ENCODE assay signal across 11 cellular contexts in the genomic region with DNA sequence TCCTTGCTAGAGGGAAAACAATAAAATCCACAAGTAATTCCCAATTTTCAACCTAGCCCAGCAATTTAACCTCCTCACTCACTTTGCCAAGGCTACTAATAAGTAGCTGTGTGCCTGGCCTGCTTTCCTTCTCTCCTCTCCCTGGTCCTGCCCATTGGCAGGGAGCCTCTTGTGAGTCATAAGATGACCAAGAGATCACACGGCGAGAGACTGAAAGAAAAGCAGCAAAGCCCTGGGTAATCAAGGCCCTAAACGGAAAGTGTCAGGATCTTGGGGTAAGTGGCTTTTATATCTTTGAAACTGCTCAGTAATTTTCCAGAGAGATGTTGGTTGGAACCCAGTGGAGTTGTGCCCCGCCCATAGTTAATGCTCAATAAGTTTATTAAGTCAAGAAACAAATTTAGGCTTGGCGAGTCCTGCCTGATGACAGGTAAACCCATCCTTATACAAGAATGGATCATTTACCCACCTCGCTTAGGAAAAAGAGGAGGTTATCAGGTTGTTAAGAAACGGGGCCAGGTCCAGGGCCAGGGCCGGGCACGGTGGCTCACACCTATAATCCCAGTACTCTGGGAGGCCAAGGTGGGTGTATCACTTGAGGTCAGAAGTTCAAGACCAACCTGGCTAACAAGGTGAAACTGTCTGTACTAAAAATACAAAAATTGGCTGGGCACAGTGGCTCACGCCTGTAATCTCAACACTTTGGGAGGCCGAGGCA. TPM values are rescaled to one million over a fixed set of nuclear protein-coding genes. Genes with fewer than 3 reads are reported as not detected.
DNase-seq lines count a peak whose midpoint lies in the region; ATAC-seq, FAIRE-seq and TF ChIP-seq lines count a peak whose summit lies in the region.
"Had no signal": no experiment of that assay in that cellular context is flagged by ENCODE, and none has a peak within 500 bp of the region (broad histone marks: within the 10 kb centered on the region; RNA-seq: fewer than 3 reads in every experiment).

No MANE protein-coding gene starts in this region.

- TF ChIP-seq RAD21 in HCT116 (IDR thresholded peaks at IDR 0.05; ENCODE audit: low read depth) (peak; percentile 26; the same call in 1 of the 2 replicates), GM12878 (IDR thresholded peaks at IDR 0.05; ENCODE audit: insufficient read depth, low read depth, low read length) (no peak)

- TF ChIP-seq CTCF in HCT116 (IDR thresholded peaks at IDR 0.05 in 2 of 3, conservative IDR thresholded peaks at IDR 0.05 in 1 of 3; ENCODE audit: borderline replicate concordance in 1 of 3, insufficient read depth in 1 of 3, low read depth in 2 of 3, low read length in 2 of 3) (no peak), GM12878 (IDR thresholded peaks at IDR 0.05 in 2 of 3, conservative IDR thresholded peaks at IDR 0.05 in 1 of 3; ENCODE audit: control insufficient read depth in 2 of 3, extremely low read depth in 1 of 3, insufficient read depth in 1 of 3, low read depth in 3 of 3, low read length in 3 of 3) (no peak), GM20000 (IDR thresholded peaks at IDR 0.05; ENCODE audit: extremely low read depth, missing control alignments) (no peak)

- H3K4me2 ChIP-seq in HCT116 (ENCODE audit: low read length) (peak overlapping the region; percentile 64), GM12878 (ENCODE audit: control insufficient read depth, insufficient read depth) (no peak overlapping the region)

- H3K4me1 ChIP-seq in HCT116 (ENCODE audit: control insufficient read depth in 1 of 2, insufficient read depth in 2 of 2, low read length in 2 of 2) (peaks cover 22 to 26% of the 10 kb centered on the region in 2 experiments), GM12878 (ENCODE audit: control insufficient read depth, insufficient read depth, low read length) (no peaks in the 10 kb centered on the region), stomach smooth muscle (ENCODE audit: control insufficient read depth, insufficient read depth, low read length) (peaks cover 12% of the 10 kb centered on the region)

- ATAC-seq in HCT116 (peak; percentile 98), GM12878 (peak; percentile 61), GM18520 (IDR thresholded peaks at IDR 0.05; ENCODE audit: unreplicated experiment) (no peak), GM21360 (IDR thresholded peaks at IDR 0.05; ENCODE audit: unreplicated experiment) (no peak)

- H3K9ac ChIP-seq in HCT116 (ENCODE audit: low read length) (peak overlapping the region; percentile 29), GM12878 (ENCODE audit: control insufficient read depth, insufficient read depth, low read length) (no peak overlapping the region), stomach smooth muscle (ENCODE audit: low read length in 2 of 2) (peak overlapping the region; percentile 64 to 65)

- 82% methylated on average over 11 of the region's 11 CpGs for WGBS in GM12878 (ENCODE audit: insufficient coverage, insufficient replicate concordance, low lambda C conversion rate, missing lambda C conversion rate)

- peak overlapping the region; percentile 15 to 19; a peak in 3 of 4 replicates for H3K4me3 ChIP-seq in HCT116 (replicated peaks in 1 of 2; ENCODE audit: low read depth in 1 of 2, low read length in 2 of 2)
- no peak overlapping the region for H3K4me3 ChIP-seq in GM12878
- H3K4me3 ChIP-seq in stomach smooth muscle (ENCODE audit: low read length in 2 of 2): peak overlapping the region; percentile 15 to 59

- TF ChIP-seq EP300 in GM12878 (IDR thresholded peaks at IDR 0.05; ENCODE audit: borderline replicate concordance in 1 of 2, control insufficient read depth in 1 of 2, low read depth in 2 of 2, low read length in 2 of 2): no peak

- FAIRE-seq in GM12878 (lab: Jason Lieb, UNC): no peak

- H3K9me2 ChIP-seq in HCT116 (ENCODE audit: insufficient read depth): no peaks in the 10 kb centered on the region

- intact Hi-C loops in HCT116 (cut with micrococcal nuclease) (no loop called here), GM12878 (cut with micrococcal nuclease; ENCODE audit: unreplicated experiment) (no loop called here)

- in situ Hi-C loops in GM12878 (cut with MboI): no loop called here

- POLR2A ChIA-PET in HCT116 (lab: Charles Lee) (interaction anchor here (0.8 kb wide), 1 partner anchor 10 kb away, joined by 5 read pairs; a partner anchor contains a TSS), GM12878 (lab: Charles Lee) (interaction anchor here (1.6 kb wide), 1 partner anchor 10 kb away, joined by 7 read pairs; a partner anchor contains a TSS)

- no peaks in the 10 kb centered on the region for H3K79me2 ChIP-seq in HCT116 (ENCODE audit: insufficient read depth, low read length)
- H3K79me2 ChIP-seq in GM12878 (ENCODE audit: control insufficient read depth, insufficient read depth, low read length): no peaks in the 10 kb centered on the region

- H4K20me1 ChIP-seq in HCT116 (ENCODE audit: insufficient read depth): no peaks in the 10 kb centered on the region
- H4K20me1 ChIP-seq in GM12878 (ENCODE audit: control insufficient read depth, insufficient read depth): no peaks in the 10 kb centered on the region

- CTCF ChIA-PET in HCT116 (lab: Charles Lee) (interaction anchor here (0.7 kb wide), 1 partner anchor 9 kb away, joined by 3 read pairs; no protein-coding TSS in a partner anchor), GM12878 (lab: Yijun Ruan, JAX) (interaction anchor here (0.6 kb wide), 1 partner anchor 389 kb away, joined by 3 read pairs; no protein-coding TSS in a partner anchor)

- no peak for TF ChIP-seq POLR2A in HCT116 (IDR thresholded peaks at IDR 0.05; ENCODE audit: borderline replicate concordance, extremely low read depth, insufficient read depth, insufficient read length)
- no peak for TF ChIP-seq POLR2A in GM12878 (IDR thresholded peaks at IDR 0.05; ENCODE audit: low read depth, low read length)

- H3K9me3 ChIP-seq in HCT116 (ENCODE audit: control insufficient read depth in 1 of 2, insufficient read depth in 1 of 2, low read depth in 1 of 2, low read length in 2 of 2) (no peaks in the 10 kb centered on the region), GM12878 (replicated peaks; ENCODE audit: control insufficient read depth, insufficient read depth, low read length) (no peaks in the 10 kb centered on the region), stomach smooth muscle (ENCODE audit: control insufficient read depth in 2 of 2, low read length in 2 of 2) (no peaks in the 10 kb centered on the region)

- SMC1A ChIA-PET in GM12878 (lab: Charles Lee; ENCODE audit: uncharacterized antibody, unreplicated experiment): interaction anchor here (1.3 kb wide), 1 partner anchor 9 kb away, joined by 3 read pairs; no protein-coding TSS in a partner anchor

- H3K27me3 ChIP-seq in HCT116 (ENCODE audit: insufficient read depth, low read length) (no peaks in the 10 kb centered on the region), GM12878 (replicated peaks in 1 of 2; ENCODE audit: control insufficient read depth in 2 of 2, insufficient read depth in 2 of 2, low read length in 1 of 2) (no peaks in the 10 kb centered on the region), stomach smooth muscle (ENCODE audit: control insufficient read depth in 1 of 2, insufficient read depth in 2 of 2, low read length in 2 of 2) (no peaks in the 10 kb centered on the region)

- peak; percentile 80 for DNase-seq in HCT116 (ENCODE audit: low read depth, low spot score)
- no peak for DNase-seq in GM12878 (ENCODE audit: low read depth, low spot score)
- DNase-seq in hippocampal formation (lab: John Stamatoyannopoulos, UW): peak; percentile 11 to 34
- no peak for DNase-seq in CD1c-positive myeloid dendritic cell (ENCODE audit: extremely low spot score)
- no peak for DNase-seq in GM20000 (ENCODE audit: low spot score)
- DNase-seq: activated gamma-delta T cell treated with Interleukin-2 at 50 U/mL for 16 hours; NCI-H2081 treated with DMSO at 0.1 percent for 48 hours; stimulated activated CD4-positive, alpha-beta T cell treated with anti-CD3 and anti-CD28 coated beads, Interleukin-12 subunit alpha, Interleukin-12 subunit beta, amount 100 ng/mL, for 4 hours had no signal

- BruUV-seq in HCT116 (replicated peaks; lab: Mats Ljungman, UMichigan): TSS peak; percentile 36
- no TSS peak for BruUV-seq in GM12878 (replicated peaks; lab: Mats Ljungman, UMichigan)

- H3K36me3 ChIP-seq in HCT116 (ENCODE audit: control insufficient read depth in 1 of 2, insufficient read depth in 2 of 2, low read length in 2 of 2) (no peaks in the 10 kb centered on the region), GM12878 (ENCODE audit: control insufficient read depth in 2 of 2, insufficient read depth in 2 of 2, low read length in 1 of 2) (no peaks in the 10 kb centered on the region), stomach smooth muscle (ENCODE audit: control insufficient read depth in 2 of 2, insufficient read depth in 2 of 2, low read length in 2 of 2) (no peaks in the 10 kb centered on the region)

- H3K27ac ChIP-seq in HCT116 (ENCODE audit: low read depth, low read length) (peak overlapping the region; percentile 91), GM12878 (ENCODE audit: control insufficient read depth, insufficient read depth) (no peak overlapping the region), stomach smooth muscle (ENCODE audit: low read length) (peak overlapping the region; percentile 84)

- H2AFZ ChIP-seq in HCT116 (ENCODE audit: low read depth, low read length, poor library complexity, severe bottlenecking): no peak overlapping the region
- no peak overlapping the region for H2AFZ ChIP-seq in GM12878 (ENCODE audit: control insufficient read depth, low read depth, low read length)

- RAD21 ChIA-PET in HCT116 (lab: Charles Lee; ENCODE audit: low non-redundant PET in 1 of 2, low total read pairs in 2 of 2, uncharacterized antibody in 2 of 2, unreplicated experiment in 2 of 2) (no interaction called here), GM12878 (lab: Charles Lee; ENCODE audit: unreplicated experiment) (interaction anchor here (1.0 kb wide), 1 partner anchor 143 kb away, joined by 3 read pairs; no protein-coding TSS in a partner anchor)

RNA-seq across cellular contexts. Expression of a gene that starts 10.0 kb away (rescaled TPM):
- 39.2 TPM for total RNA-seq in HCT116 (2021; ENCODE audit: unreplicated experiment)
- 27.1 and 37.8 TPM in 2 replicates for polyA plus RNA-seq in HCT116 (2012)
- 102 and 104 TPM in 2 replicates for total RNA-seq in GM12878 (2013; cell fraction: nucleolus; rRNA removed)
- total RNA-seq in GM12878 (2014; rRNA removed): 17.3 and 17.7 TPM in 2 replicates
- 18.5 and 19.2 TPM in 2 replicates for total RNA-seq in GM12878 (2014; rRNA removed; fragmentation: Illumina TruSeq; extraction: Trizol)
- 16.4 and 18.9 TPM in 2 replicates for total RNA-seq in GM12878 (2021)
- 13.1 TPM for polyA plus RNA-seq in GM12878 (2011; ENCODE audit: low read depth)
- 8.1 and 9.9 TPM in 2 replicates for polyA plus RNA-seq in GM12878 (2011; rRNA removed)
- 4.2 and 4.3 TPM in 2 replicates for polyA plus RNA-seq in GM12878 (2011; cell fraction: cytosol; rRNA removed)
- polyA plus RNA-seq in GM12878 (2011; cell fraction: nucleus; rRNA removed): 11.5 and 11.9 TPM in 2 replicates
- polyA plus RNA-seq in GM12878 (2012): 12.2 and 14.0 TPM in 2 replicates
- 12.0 and 13.3 TPM in 2 replicates for polyA plus RNA-seq in GM12878 (2014; fragmentation: Illumina TruSeq; extraction: Trizol)
- 1 to 10 TPM; 2.3 to 3.4 TPM for polyA plus RNA-seq in GM12878 (2014; fragmentation: Nextera tagmentation; extraction: Ambion mirVana)
- polyA plus RNA-seq in GM12878 (2014; rRNA removed): 9.4 and 10.1 TPM in 2 replicates
- 10 to 100 TPM; 14.9 to 15.9 TPM for polyA plus RNA-seq in GM12878 (2016; fragmentation: Nextera tagmentation; extraction: Ambion mirVana)
- polyA minus RNA-seq in GM12878 (2011; rRNA and poly(A)+ RNA removed): 20.0 and 21.9 TPM in 2 replicates
- polyA minus RNA-seq in GM12878 (2011; cell fraction: cytosol; rRNA and poly(A)+ RNA removed): 4.8 and 7.0 TPM in 2 replicates
- polyA minus RNA-seq in GM12878 (2011; cell fraction: nucleus; rRNA and poly(A)+ RNA removed): 12.8 and 24.0 TPM in 2 replicates

Comparison
In these comparisons a context has a peak if more than half of its experiments do, and no peak if none do; other contexts are left out.
1. ATAC-seq: peak in HCT116 (single experiment) and GM12878 (single experiment); none in GM18520 (single experiment) and GM21360 (single experiment).
2. DNase-seq: peak in HCT116 (single experiment) and hippocampal formation (2 of 2); none in GM12878 (single experiment), CD1c-positive myeloid dendritic cell (single experiment) and GM20000 (single experiment).